Comparison of ENCODE assay signal across 8 cellular contexts in genomic region chr14:51653096-51653814, GRCh38. TPM values are rescaled to one million over a fixed set of nuclear protein-coding genes. Genes with fewer than 3 reads are reported as not detected.
DNase-seq lines count a peak whose midpoint lies in the region; ATAC-seq and TF ChIP-seq lines count a peak whose summit lies in the region.

No MANE protein-coding gene starts in this region.

- peak overlapping the region in 1 of 3 donors; percentile 66 for H3K27ac Mint-ChIP-seq in IgD-negative memory B cell
- no peak overlapping the region for H3K27ac Mint-ChIP-seq in activated CD4-positive, alpha-beta memory T cell treated with anti-CD3 and anti-CD28 coated beads, Interleukin-2, amount 10 ng/mL, durations not matched to agents 7 days and 5 days

- ATAC-seq in GM19452 (IDR thresholded peaks at IDR 0.05; ENCODE audit: unreplicated experiment) (no peak), HG02973 (IDR thresholded peaks at IDR 0.05; ENCODE audit: unreplicated experiment) (no peak), GM21515 (IDR thresholded peaks at IDR 0.05; ENCODE audit: unreplicated experiment) (no peak)

- TF ChIP-seq POLR2A in sigmoid colon (IDR thresholded peaks at IDR 0.05): no peak

- WGBS in sigmoid colon, 2 donors: 7 to 9% methylated on average over 6 of the region's 6 CpGs

- peaks cover 35% of the 10 kb centered on the region for H3K27me3 Mint-ChIP-seq in IgD-negative memory B cell
- H3K27me3 Mint-ChIP-seq in activated CD4-positive, alpha-beta memory T cell treated with anti-CD3 and anti-CD28 coated beads, Interleukin-2, amount 10 ng/mL, durations not matched to agents 7 days and 5 days: peaks cover 34% of the 10 kb centered on the region

- peaks cover 0 to 55% (median 32%) of the 10 kb centered on the region in 4 donors for H3K4me1 ChIP-seq in sigmoid colon

- H3K9me3 ChIP-seq in sigmoid colon: no peaks in the 10 kb centered on the region

- DNase-seq in COR-L47 (lab: John Stamatoyannopoulos, UW): peak; percentile 2
- DNase-seq in activated CD4-positive, alpha-beta memory T cell treated with anti-CD3 and anti-CD28 coated beads, Interleukin-2, amount 10 ng/mL, durations not matched to agents 7 days and 5 days: no peak
- peak; percentile 41 for DNase-seq in globus pallidus (ENCODE audit: low spot score)
- DNase-seq in sigmoid colon: no peak

- H3K4me1 Mint-ChIP-seq in IgD-negative memory B cell: peaks cover 3 to 8% (median 6%) of the 10 kb centered on the region in 3 donors
- H3K4me1 Mint-ChIP-seq in activated CD4-positive, alpha-beta memory T cell treated with anti-CD3 and anti-CD28 coated beads, Interleukin-2, amount 10 ng/mL, durations not matched to agents 7 days and 5 days: peaks cover 30% of the 10 kb centered on the region

- CTCF ChIA-PET in activated CD4-positive, alpha-beta memory T cell treated with anti-CD3 and anti-CD28 coated beads, Interleukin-2, amount 10 ng/mL, durations not matched to agents 7 days and 5 days (lab: Charles Lee): interaction anchor here (0.6 to 2.6 kb wide), 18 partner anchors 10 to 581 kb away, joined by 3 to 12 read pairs (median 6); partner anchors contain the start of gene GNG2

- peak overlapping the region; percentile 92 to 99 (median 96) for H3K27ac ChIP-seq in sigmoid colon

- no peaks in the 10 kb centered on the region for H3K27me3 ChIP-seq in sigmoid colon

- POLR2A ChIA-PET in activated CD4-positive, alpha-beta memory T cell treated with anti-CD3 and anti-CD28 coated beads, Interleukin-2, amount 10 ng/mL, durations not matched to agents 7 days and 5 days (lab: Charles Lee): interaction anchor here (0.6 to 1.5 kb wide), 5 partner anchors 97 to 626 kb away, joined by 3 to 5 read pairs (median 3); no protein-coding TSS in a partner anchor

- no peaks in the 10 kb centered on the region for H3K9me3 Mint-ChIP-seq in IgD-negative memory B cell
- H3K9me3 Mint-ChIP-seq in activated CD4-positive, alpha-beta memory T cell treated with anti-CD3 and anti-CD28 coated beads, Interleukin-2, amount 10 ng/mL, durations not matched to agents 7 days and 5 days: no peaks in the 10 kb centered on the region

- peak overlapping the region; percentile 78 to 95 (median 90) for H3K4me3 Mint-ChIP-seq in IgD-negative memory B cell
- peak overlapping the region; percentile 79 for H3K4me3 Mint-ChIP-seq in activated CD4-positive, alpha-beta memory T cell treated with anti-CD3 and anti-CD28 coated beads, Interleukin-2, amount 10 ng/mL, durations not matched to agents 7 days and 5 days

- TF ChIP-seq CTCF in sigmoid colon (IDR thresholded peaks at IDR 0.05): peak in 3 of 4 experiments; percentile 39 to 63 (median 47)

- intact Hi-C loops in sigmoid colon (cut with DNase I): loop anchor here (2.0 to 5.0 kb wide), 6 partner anchors 111 to 691 kb away; partner anchors contain the start of gene TMX1

- no peaks in the 10 kb centered on the region for H3K36me3 Mint-ChIP-seq in IgD-negative memory B cell
- H3K36me3 Mint-ChIP-seq in activated CD4-positive, alpha-beta memory T cell treated with anti-CD3 and anti-CD28 coated beads, Interleukin-2, amount 10 ng/mL, durations not matched to agents 7 days and 5 days (ENCODE audit: low read depth): no peaks in the 10 kb centered on the region

- no peaks in the 10 kb centered on the region for H3K36me3 ChIP-seq in sigmoid colon

- TF ChIP-seq EP300 in sigmoid colon (IDR thresholded peaks at IDR 0.05): no peak

- peak overlapping the region; percentile 73 to 96 (median 88) for H3K4me3 ChIP-seq in sigmoid colon

RNA-seq across cellular contexts. Expression of gene FRMD6, which starts 1.5 kb away (rescaled TPM):
- not detected for polyA plus RNA-seq in IgD-negative memory B cell
- 1 to 10 TPM; 3.3 TPM for total RNA-seq in activated CD4-positive, alpha-beta memory T cell treated with anti-CD3 and anti-CD28 coated beads, Interleukin-2, amount 10 ng/mL, durations not matched to agents 7 days and 5 days
- total RNA-seq in sigmoid colon: 10 to 100 TPM; 38.3 to 85.6 (median 49.6) TPM
- 1 to 10 TPM; 1.6 to 6.6 (median 4.0) TPM for polyA plus RNA-seq in sigmoid colon

Comparison
In these comparisons a context has a peak if more than half of its experiments do, and no peak if none do; other contexts are left out.
1. DNase-seq: peak in COR-L47 (single experiment) and globus pallidus (single experiment); none in activated CD4-positive, alpha-beta memory T cell treated with anti-CD3 and anti-CD28 coated beads, Interleukin-2, amount 10 ng/mL, durations not matched to agents 7 days and 5 days (single experiment) and sigmoid colon (single experiment).
2. RNA of gene FRMD6, which starts 1.5 kb away (total RNA-seq): 38.3 to 85.6 TPM in sigmoid colon; 3.3 TPM in activated CD4-positive, alpha-beta memory T cell treated with anti-CD3 and anti-CD28 coated beads, Interleukin-2, amount 10 ng/mL, durations not matched to agents 7 days and 5 days; every median in the first group is over 4 times any median in the second.